Comparison of ENCODE assay signal across 8 cellular contexts in genomic region chr11:32176223-32176811, GRCh38.
A peak's percentile ranks its signal among the peaks of the same experiment; 100 is the strongest.
DNase-seq lines count a peak whose midpoint lies in the region; ATAC-seq and FAIRE-seq lines count a peak whose summit lies in the region.

No MANE protein-coding gene starts in this region.

- peak; percentile 67 for FAIRE-seq in endometrium (lab: Jason Lieb, UNC)

- peak; percentile 57 for ATAC-seq in GM19468 (IDR thresholded peaks at IDR 0.05; ENCODE audit: extremely low read depth, unreplicated experiment)

- DNase-seq in COR-L47 (lab: John Stamatoyannopoulos, UW) (peak; percentile 69), HT-29 (ENCODE audit: low spot score) (peak; percentile 97), NOMO-1 (lab: John Stamatoyannopoulos, UW; ENCODE audit: unreplicated experiment in 2 of 2) (peak; percentile 71 to 78), mucosa of gallbladder (ENCODE audit: low spot score) (peak; percentile 82)
- DNase-seq in activated CD8-positive, alpha-beta memory T cell treated with anti-CD3 and anti-CD28 coated beads for 4 hours (ENCODE audit: low read depth in 2 of 2): peak; percentile 51 to 57
- DNase-seq in stimulated activated CD8-positive, alpha-beta memory T cell treated with anti-CD3 and anti-CD28 coated beads, Interleukin-4, amount 100 ng/mL, for 48 hours: peak; percentile 87

Comparison
In these comparisons a context has a peak if more than half of its experiments do, and no peak if none do; other contexts are left out.
1. Peak in every context shown above with its lines: DNase-seq and ATAC-seq.